Comparison of ENCODE assay signal across 1 cellular context in the genomic region with DNA sequence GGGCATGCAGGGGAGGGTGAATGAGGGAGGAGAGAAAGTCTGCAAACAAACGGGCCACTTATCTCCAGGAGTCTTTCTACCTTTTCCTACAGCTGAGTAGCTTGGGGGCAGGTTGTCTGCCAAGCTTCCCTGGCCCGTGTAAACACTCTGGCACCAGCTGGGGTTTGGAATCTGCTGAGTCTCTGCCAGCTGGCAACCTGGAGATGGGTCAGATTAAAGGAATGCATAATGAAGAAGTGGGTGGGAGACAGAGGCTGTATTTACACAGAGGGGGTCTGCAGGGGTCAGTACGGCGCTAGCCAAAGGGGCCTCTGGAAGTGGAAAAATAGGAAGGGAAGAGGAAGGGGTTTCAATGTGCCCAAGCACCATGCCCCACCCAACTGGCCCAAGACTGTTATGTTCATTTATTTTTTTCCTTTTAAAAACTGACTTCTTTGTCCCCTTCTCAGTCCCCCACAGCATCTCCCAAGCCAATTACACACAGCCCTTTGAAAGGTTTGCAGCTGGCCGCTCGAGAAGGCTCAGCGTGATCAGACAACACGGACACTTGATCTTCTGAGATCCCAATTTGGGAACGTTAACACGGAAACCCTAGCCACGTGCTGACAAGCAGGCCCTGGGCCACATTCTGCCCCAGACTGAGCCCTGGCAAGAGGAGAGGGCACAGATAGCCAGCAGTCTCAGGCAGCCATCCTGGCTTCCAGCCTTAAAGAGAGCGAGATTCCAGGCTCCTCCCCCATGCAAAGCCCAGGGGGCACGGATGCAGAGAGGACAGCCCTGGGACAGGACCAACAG.
A peak's percentile ranks its signal among the peaks of the same experiment; 100 is the strongest.
TF ChIP-seq lines count a peak whose summit lies in the region.

No MANE protein-coding gene starts in this region.

TF ChIP-seq in HepG2, 621 proteins besides CTCF, POLR2A, EP300 and RAD21 (continued from another document and continues in another):
- TF ChIP-seq, protein P1, sequence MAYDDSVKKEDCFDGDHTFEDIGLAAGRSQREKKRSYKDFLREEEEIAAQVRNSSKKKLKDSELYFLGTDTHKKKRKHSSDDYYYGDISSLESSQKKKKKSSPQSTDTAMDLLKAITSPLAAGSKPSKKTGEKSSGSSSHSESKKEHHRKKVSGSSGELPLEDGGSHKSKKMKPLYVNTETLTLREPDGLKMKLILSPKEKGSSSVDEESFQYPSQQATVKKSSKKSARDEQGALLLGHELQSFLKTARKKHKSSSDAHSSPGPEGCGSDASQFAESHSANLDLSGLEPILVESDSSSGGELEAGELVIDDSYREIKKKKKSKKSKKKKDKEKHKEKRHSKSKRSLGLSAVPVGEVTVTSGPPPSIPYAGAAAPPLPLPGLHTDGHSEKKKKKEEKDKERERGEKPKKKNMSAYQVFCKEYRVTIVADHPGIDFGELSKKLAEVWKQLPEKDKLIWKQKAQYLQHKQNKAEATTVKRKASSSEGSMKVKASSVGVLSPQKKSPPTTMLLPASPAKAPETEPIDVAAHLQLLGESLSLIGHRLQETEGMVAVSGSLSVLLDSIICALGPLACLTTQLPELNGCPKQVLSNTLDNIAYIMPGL (CRISPR knock-in tag; IDR thresholded peaks at IDR 0.05; ENCODE audit: borderline replicate concordance in 1 of 2, low read depth in 1 of 2) = no peak
- TF ChIP-seq SIN3A (IDR thresholded peaks at IDR 0.05; ENCODE audit: borderline replicate concordance, low read depth, low read length) (no peak), SMARCC2 (IDR thresholded peaks at IDR 0.05) (no peak), REPIN1 (CRISPR knock-in tag; IDR thresholded peaks at IDR 0.05; ENCODE audit: borderline replicate concordance, low read depth) (no peak), TCF7 (IDR thresholded peaks at IDR 0.05; ENCODE audit: low read depth) (peak; percentile 8; the same call in 1 of the 2 replicates), ZFP37 (CRISPR knock-in tag; IDR thresholded peaks at IDR 0.05; ENCODE audit: borderline replicate concordance) (no peak), TEAD2 (CRISPR knock-in tag; IDR thresholded peaks at IDR 0.05) (no peak), ZNF451 (CRISPR knock-in tag; IDR thresholded peaks at IDR 0.05) (no peak), FIP1L1 (IDR thresholded peaks at IDR 0.05; ENCODE audit: borderline replicate concordance, insufficient read depth, low read depth, low read length) (no peak), SMYD3 (CRISPR knock-in tag; IDR thresholded peaks at IDR 0.05) (no peak), ZNF253 (CRISPR knock-in tag; IDR thresholded peaks at IDR 0.05; ENCODE audit: borderline replicate concordance) (no peak), CBX2 (IDR thresholded peaks at IDR 0.05; ENCODE audit: low read depth, low read length) (no peak), CBX2 (CRISPR knock-in tag; IDR thresholded peaks at IDR 0.05; ENCODE audit: low read depth) (no peak), CBX1 (IDR thresholded peaks at IDR 0.05; ENCODE audit: low read depth) (no peak), GTF3A (CRISPR knock-in tag; conservative IDR thresholded peaks at IDR 0.05) (no peak)
- TF ChIP-seq, protein P2, sequence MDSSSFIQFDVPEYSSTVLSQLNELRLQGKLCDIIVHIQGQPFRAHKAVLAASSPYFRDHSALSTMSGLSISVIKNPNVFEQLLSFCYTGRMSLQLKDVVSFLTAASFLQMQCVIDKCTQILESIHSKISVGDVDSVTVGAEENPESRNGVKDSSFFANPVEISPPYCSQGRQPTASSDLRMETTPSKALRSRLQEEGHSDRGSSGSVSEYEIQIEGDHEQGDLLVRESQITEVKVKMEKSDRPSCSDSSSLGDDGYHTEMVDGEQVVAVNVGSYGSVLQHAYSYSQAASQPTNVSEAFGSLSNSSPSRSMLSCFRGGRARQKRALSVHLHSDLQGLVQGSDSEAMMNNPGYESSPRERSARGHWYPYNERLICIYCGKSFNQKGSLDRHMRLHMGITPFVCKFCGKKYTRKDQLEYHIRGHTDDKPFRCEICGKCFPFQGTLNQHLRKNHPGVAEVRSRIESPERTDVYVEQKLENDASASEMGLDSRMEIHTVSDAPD (CRISPR knock-in tag; IDR thresholded peaks at IDR 0.05) = no peak
- TF ChIP-seq, protein P3, sequence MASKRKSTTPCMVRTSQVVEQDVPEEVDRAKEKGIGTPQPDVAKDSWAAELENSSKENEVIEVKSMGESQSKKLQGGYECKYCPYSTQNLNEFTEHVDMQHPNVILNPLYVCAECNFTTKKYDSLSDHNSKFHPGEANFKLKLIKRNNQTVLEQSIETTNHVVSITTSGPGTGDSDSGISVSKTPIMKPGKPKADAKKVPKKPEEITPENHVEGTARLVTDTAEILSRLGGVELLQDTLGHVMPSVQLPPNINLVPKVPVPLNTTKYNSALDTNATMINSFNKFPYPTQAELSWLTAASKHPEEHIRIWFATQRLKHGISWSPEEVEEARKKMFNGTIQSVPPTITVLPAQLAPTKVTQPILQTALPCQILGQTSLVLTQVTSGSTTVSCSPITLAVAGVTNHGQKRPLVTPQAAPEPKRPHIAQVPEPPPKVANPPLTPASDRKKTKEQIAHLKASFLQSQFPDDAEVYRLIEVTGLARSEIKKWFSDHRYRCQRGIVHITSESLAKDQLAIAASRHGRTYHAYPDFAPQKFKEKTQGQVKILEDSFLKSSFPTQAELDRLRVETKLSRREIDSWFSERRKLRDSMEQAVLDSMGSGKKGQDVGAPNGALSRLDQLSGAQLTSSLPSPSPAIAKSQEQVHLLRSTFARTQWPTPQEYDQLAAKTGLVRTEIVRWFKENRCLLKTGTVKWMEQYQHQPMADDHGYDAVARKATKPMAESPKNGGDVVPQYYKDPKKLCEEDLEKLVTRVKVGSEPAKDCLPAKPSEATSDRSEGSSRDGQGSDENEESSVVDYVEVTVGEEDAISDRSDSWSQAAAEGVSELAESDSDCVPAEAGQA (IDR thresholded peaks at IDR 0.05; ENCODE audit: low read depth) = no peak
- TF ChIP-seq, protein P3 (CRISPR knock-in tag; IDR thresholded peaks at IDR 0.05; ENCODE audit: borderline replicate concordance) = no peak
- TF ChIP-seq, protein P4, sequence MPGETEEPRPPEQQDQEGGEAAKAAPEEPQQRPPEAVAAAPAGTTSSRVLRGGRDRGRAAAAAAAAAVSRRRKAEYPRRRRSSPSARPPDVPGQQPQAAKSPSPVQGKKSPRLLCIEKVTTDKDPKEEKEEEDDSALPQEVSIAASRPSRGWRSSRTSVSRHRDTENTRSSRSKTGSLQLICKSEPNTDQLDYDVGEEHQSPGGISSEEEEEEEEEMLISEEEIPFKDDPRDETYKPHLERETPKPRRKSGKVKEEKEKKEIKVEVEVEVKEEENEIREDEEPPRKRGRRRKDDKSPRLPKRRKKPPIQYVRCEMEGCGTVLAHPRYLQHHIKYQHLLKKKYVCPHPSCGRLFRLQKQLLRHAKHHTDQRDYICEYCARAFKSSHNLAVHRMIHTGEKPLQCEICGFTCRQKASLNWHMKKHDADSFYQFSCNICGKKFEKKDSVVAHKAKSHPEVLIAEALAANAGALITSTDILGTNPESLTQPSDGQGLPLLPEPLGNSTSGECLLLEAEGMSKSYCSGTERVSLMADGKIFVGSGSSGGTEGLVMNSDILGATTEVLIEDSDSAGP (CRISPR knock-in tag; IDR thresholded peaks at IDR 0.05; ENCODE audit: borderline replicate concordance) = peak; percentile 58; the same call in 1 of the 2 replicates
- TF ChIP-seq, protein P5, sequence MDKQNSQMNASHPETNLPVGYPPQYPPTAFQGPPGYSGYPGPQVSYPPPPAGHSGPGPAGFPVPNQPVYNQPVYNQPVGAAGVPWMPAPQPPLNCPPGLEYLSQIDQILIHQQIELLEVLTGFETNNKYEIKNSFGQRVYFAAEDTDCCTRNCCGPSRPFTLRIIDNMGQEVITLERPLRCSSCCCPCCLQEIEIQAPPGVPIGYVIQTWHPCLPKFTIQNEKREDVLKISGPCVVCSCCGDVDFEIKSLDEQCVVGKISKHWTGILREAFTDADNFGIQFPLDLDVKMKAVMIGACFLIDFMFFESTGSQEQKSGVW (CRISPR knock-in tag; IDR thresholded peaks at IDR 0.05; ENCODE audit: borderline replicate concordance) = no peak
- TF ChIP-seq, protein P6, sequence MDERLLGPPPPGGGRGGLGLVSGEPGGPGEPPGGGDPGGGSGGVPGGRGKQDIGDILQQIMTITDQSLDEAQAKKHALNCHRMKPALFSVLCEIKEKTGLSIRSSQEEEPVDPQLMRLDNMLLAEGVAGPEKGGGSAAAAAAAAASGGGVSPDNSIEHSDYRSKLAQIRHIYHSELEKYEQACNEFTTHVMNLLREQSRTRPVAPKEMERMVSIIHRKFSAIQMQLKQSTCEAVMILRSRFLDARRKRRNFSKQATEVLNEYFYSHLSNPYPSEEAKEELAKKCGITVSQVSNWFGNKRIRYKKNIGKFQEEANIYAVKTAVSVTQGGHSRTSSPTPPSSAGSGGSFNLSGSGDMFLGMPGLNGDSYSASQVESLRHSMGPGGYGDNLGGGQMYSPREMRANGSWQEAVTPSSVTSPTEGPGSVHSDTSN (CRISPR knock-in tag; IDR thresholded peaks at IDR 0.05) = no peak
- TF ChIP-seq, protein P7, sequence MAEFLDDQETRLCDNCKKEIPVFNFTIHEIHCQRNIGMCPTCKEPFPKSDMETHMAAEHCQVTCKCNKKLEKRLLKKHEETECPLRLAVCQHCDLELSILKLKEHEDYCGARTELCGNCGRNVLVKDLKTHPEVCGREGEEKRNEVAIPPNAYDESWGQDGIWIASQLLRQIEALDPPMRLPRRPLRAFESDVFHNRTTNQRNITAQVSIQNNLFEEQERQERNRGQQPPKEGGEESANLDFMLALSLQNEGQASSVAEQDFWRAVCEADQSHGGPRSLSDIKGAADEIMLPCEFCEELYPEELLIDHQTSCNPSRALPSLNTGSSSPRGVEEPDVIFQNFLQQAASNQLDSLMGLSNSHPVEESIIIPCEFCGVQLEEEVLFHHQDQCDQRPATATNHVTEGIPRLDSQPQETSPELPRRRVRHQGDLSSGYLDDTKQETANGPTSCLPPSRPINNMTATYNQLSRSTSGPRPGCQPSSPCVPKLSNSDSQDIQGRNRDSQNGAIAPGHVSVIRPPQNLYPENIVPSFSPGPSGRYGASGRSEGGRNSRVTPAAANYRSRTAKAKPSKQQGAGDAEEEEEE (CRISPR knock-in tag; IDR thresholded peaks at IDR 0.05; ENCODE audit: borderline replicate concordance) = no peak
- TF ChIP-seq, protein P8, sequence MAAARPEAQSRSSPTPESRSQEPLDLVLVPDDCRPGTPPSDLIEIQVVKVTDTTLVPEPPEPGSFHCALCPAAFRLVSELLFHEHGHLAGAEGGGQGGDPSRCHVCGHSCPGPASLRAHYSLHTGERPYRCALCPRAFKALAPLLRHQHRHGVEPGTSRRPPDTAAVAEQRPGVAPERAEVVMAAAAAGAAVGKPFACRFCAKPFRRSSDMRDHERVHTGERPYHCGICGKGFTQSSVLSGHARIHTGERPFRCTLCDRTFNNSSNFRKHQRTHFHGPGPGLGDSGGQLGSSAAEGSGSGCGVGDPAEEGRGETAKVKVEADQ (CRISPR knock-in tag; IDR thresholded peaks at IDR 0.05; ENCODE audit: borderline replicate concordance) = no peak
- TF ChIP-seq, protein P9, sequence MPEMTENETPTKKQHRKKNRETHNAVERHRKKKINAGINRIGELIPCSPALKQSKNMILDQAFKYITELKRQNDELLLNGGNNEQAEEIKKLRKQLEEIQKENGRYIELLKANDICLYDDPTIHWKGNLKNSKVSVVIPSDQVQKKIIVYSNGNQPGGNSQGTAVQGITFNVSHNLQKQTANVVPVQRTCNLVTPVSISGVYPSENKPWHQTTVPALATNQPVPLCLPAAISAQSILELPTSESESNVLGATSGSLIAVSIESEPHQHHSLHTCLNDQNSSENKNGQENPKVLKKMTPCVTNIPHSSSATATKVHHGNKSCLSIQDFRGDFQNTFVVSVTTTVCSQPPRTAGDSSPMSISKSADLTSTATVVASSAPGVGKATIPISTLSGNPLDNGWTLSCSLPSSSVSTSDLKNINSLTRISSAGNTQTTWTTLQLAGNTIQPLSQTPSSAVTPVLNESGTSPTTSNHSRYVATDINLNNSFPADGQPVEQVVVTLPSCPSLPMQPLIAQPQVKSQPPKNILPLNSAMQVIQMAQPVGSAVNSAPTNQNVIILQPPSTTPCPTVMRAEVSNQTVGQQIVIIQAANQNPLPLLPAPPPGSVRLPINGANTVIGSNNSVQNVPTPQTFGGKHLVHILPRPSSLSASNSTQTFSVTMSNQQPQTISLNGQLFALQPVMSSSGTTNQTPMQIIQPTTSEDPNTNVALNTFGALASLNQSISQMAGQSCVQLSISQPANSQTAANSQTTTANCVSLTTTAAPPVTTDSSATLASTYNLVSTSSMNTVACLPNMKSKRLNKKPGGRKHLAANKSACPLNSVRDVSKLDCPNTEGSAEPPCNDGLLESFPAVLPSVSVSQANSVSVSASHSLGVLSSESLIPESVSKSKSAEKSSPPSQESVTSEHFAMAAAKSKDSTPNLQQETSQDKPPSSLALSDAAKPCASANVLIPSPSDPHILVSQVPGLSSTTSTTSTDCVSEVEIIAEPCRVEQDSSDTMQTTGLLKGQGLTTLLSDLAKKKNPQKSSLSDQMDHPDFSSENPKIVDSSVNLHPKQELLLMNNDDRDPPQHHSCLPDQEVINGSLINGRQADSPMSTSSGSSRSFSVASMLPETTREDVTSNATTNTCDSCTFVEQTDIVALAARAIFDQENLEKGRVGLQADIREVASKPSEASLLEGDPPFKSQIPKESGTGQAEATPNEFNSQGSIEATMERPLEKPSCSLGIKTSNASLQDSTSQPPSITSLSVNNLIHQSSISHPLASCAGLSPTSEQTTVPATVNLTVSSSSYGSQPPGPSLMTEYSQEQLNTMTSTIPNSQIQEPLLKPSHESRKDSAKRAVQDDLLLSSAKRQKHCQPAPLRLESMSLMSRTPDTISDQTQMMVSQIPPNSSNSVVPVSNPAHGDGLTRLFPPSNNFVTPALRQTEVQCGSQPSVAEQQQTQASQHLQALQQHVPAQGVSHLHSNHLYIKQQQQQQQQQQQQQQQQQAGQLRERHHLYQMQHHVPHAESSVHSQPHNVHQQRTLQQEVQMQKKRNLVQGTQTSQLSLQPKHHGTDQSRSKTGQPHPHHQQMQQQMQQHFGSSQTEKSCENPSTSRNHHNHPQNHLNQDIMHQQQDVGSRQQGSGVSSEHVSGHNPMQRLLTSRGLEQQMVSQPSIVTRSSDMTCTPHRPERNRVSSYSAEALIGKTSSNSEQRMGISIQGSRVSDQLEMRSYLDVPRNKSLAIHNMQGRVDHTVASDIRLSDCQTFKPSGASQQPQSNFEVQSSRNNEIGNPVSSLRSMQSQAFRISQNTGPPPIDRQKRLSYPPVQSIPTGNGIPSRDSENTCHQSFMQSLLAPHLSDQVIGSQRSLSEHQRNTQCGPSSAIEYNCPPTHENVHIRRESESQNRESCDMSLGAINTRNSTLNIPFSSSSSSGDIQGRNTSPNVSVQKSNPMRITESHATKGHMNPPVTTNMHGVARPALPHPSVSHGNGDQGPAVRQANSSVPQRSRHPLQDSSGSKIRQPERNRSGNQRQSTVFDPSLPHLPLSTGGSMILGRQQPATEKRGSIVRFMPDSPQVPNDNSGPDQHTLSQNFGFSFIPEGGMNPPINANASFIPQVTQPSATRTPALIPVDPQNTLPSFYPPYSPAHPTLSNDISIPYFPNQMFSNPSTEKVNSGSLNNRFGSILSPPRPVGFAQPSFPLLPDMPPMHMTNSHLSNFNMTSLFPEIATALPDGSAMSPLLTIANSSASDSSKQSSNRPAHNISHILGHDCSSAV (CRISPR knock-in tag; IDR thresholded peaks at IDR 0.05; ENCODE audit: borderline replicate concordance) = no peak
